ENCODE assay signal across 21 cellular contexts in genomic region chr3:153623834-153624233, GRCh38.
A peak's percentile ranks its signal among the peaks of the same experiment; 100 is the strongest.
DNase-seq lines count a peak whose midpoint lies in the region; ATAC-seq and TF ChIP-seq lines count a peak whose summit lies in the region.
"Had no signal": no experiment of that assay in that cellular context is flagged by ENCODE, and none has a peak within 500 bp of the region (broad histone marks: within the 10 kb centered on the region; RNA-seq: fewer than 3 reads in every experiment).

No MANE protein-coding gene starts in this region.

- no peaks in the 10 kb centered on the region for H3K9me2 ChIP-seq in hepatocyte (replicated peaks; ENCODE audit: insufficient read depth)

- peak overlapping the region; percentile 39; the same call in 1 of the 2 replicates for H3K4me3 ChIP-seq in GM08714 (ENCODE audit: low read length)
- peak overlapping the region; percentile 18 for H3K4me3 ChIP-seq in naive thymus-derived CD4-positive, alpha-beta T cell (ENCODE audit: low read length)
- no peak overlapping the region for H3K4me3 ChIP-seq in thyroid gland (replicated peaks in 1 of 3)
- H3K4me3 ChIP-seq in hepatocyte, result no peak overlapping the region
- H3K4me3 ChIP-seq: cardiac muscle cell, lower lobe of right lung, tibial artery had no signal

- no peaks in the 10 kb centered on the region for H3K9me3 ChIP-seq in naive thymus-derived CD4-positive, alpha-beta T cell (ENCODE audit: control insufficient read depth in 2 of 3, low read length in 3 of 3)
- no peaks in the 10 kb centered on the region for H3K9me3 ChIP-seq in thyroid gland
- no peaks in the 10 kb centered on the region for H3K9me3 ChIP-seq in hepatocyte (ENCODE audit: low read depth)
- H3K9me3 ChIP-seq: lower lobe of right lung, neutrophil, tibial artery had no signal

- TF ChIP-seq CTCF in thyroid gland (IDR thresholded peaks at IDR 0.05) (no peak), hepatocyte (IDR thresholded peaks at IDR 0.05; ENCODE audit: poor library complexity) (no peak)

- WGBS in thyroid gland, 2 donors, result 92 to 100% methylated on average over 1 of the region's 1 CpG
- 100% methylated on average over 1 of the region's 1 CpG for WGBS in hepatocyte (ENCODE audit: low lambda C conversion rate, missing lambda C conversion rate)

- no peak for TF ChIP-seq POLR2A in thyroid gland (IDR thresholded peaks at IDR 0.05)

- H3K27me3 ChIP-seq in naive thymus-derived CD4-positive, alpha-beta T cell (ENCODE audit: control insufficient read depth in 2 of 2, insufficient read depth in 2 of 2, low read length in 2 of 2), result no peaks in the 10 kb centered on the region
- no peaks in the 10 kb centered on the region for H3K27me3 ChIP-seq in thyroid gland
- no peaks in the 10 kb centered on the region for H3K27me3 ChIP-seq in hepatocyte
- H3K27me3 ChIP-seq: cardiac muscle cell, neutrophil, tibial artery had no signal

- no peaks in the 10 kb centered on the region for H4K20me1 ChIP-seq in hepatocyte (ENCODE audit: insufficient read depth, poor library complexity, severe bottlenecking)

- H3K9me3 Mint-ChIP-seq in activated CD4-positive, alpha-beta T cell treated with anti-CD3 and anti-CD28 coated beads, Interleukin-2, amount 10 ng/mL, durations not matched to agents 7 days and 5 days, result peaks cover 13% of the 10 kb centered on the region
- H3K9me3 Mint-ChIP-seq in activated CD4-positive, alpha-beta memory T cell treated with anti-CD3 and anti-CD28 coated beads for 36 hours, result peaks cover 10% of the 10 kb centered on the region
- peaks cover 0 to 16% (median 0%) of the 10 kb centered on the region in 11 donors for H3K9me3 Mint-ChIP-seq in naive thymus-derived CD4-positive, alpha-beta T cell
- H3K9me3 Mint-ChIP-seq: dendritic cell treated with granulocyte-macrophage colony-stimulating factor and Interleukin-4, amounts not matched to agents 40 ng/mL and 50 ng/mL, for 4 days had no signal

- POLR2A ChIA-PET in activated CD4-positive, alpha-beta T cell treated with anti-CD3 and anti-CD28 coated beads, Interleukin-2, amount 10 ng/mL, durations not matched to agents 7 days and 5 days (lab: Charles Lee), result no interaction called here
- POLR2A ChIA-PET in activated CD4-positive, alpha-beta memory T cell treated with anti-CD3 and anti-CD28 coated beads for 36 hours (lab: Charles Lee), result interaction anchor here (1.1 to 1.2 kb wide), 2 partner anchors 16 to 463 kb away, joined by 3 to 7 read pairs; no protein-coding TSS in a partner anchor
- POLR2A ChIA-PET in naive thymus-derived CD4-positive, alpha-beta T cell (lab: Charles Lee), result interaction anchor here (0.5 to 3.6 kb wide), 6 partner anchors 17 to 462 kb away, joined by 3 to 20 read pairs (median 4); partner anchors contain the start of gene RAP2B

- peaks cover 68% of the 10 kb centered on the region for H3K4me1 Mint-ChIP-seq in activated CD4-positive, alpha-beta T cell treated with anti-CD3 and anti-CD28 coated beads, Interleukin-2, amount 10 ng/mL, durations not matched to agents 7 days and 5 days
- H3K4me1 Mint-ChIP-seq in activated CD4-positive, alpha-beta memory T cell treated with anti-CD3 and anti-CD28 coated beads for 36 hours (ENCODE audit: low read depth), result peaks cover 77% of the 10 kb centered on the region
- peaks cover 24 to 77% (median 67%) of the 10 kb centered on the region in 7 donors for H3K4me1 Mint-ChIP-seq in naive thymus-derived CD4-positive, alpha-beta T cell

- no peaks in the 10 kb centered on the region for H3K27me3 Mint-ChIP-seq in activated CD4-positive, alpha-beta T cell treated with anti-CD3 and anti-CD28 coated beads, Interleukin-2, amount 10 ng/mL, durations not matched to agents 7 days and 5 days
- H3K27me3 Mint-ChIP-seq in activated CD4-positive, alpha-beta memory T cell treated with anti-CD3 and anti-CD28 coated beads for 36 hours, result no peaks in the 10 kb centered on the region
- H3K27me3 Mint-ChIP-seq in naive thymus-derived CD4-positive, alpha-beta T cell, result no peaks in the 10 kb centered on the region
- H3K27me3 Mint-ChIP-seq: dendritic cell treated with granulocyte-macrophage colony-stimulating factor and Interleukin-4, amounts not matched to agents 40 ng/mL and 50 ng/mL, for 4 days; stimulated activated naive B cell treated with anti-CD40 and anti-IgM and Interleukin-4, amounts not matched to agents 10 μg/mL and 1 μg/mL and 100 μg/mL, for 72 hours had no signal

- H2AFZ ChIP-seq in hepatocyte, result no peak overlapping the region

- peak overlapping the region; percentile 14 for H3K4me3 Mint-ChIP-seq in activated CD4-positive, alpha-beta T cell treated with anti-CD3 and anti-CD28 coated beads, Interleukin-2, amount 10 ng/mL, durations not matched to agents 7 days and 5 days
- H3K4me3 Mint-ChIP-seq in activated CD4-positive, alpha-beta memory T cell treated with anti-CD3 and anti-CD28 coated beads for 36 hours, result peak overlapping the region; percentile 46
- H3K4me3 Mint-ChIP-seq in naive thymus-derived CD4-positive, alpha-beta T cell, result peak overlapping the region; percentile 36 to 78 (median 66)
- H3K4me3 Mint-ChIP-seq: dendritic cell treated with granulocyte-macrophage colony-stimulating factor and Interleukin-4, amounts not matched to agents 40 ng/mL and 50 ng/mL, for 4 days; stimulated activated naive B cell treated with anti-CD40 and anti-IgM and Interleukin-4, amounts not matched to agents 10 μg/mL and 1 μg/mL and 100 μg/mL, for 72 hours had no signal

- H3K4me1 ChIP-seq in naive thymus-derived CD4-positive, alpha-beta T cell (ENCODE audit: control insufficient read depth in 2 of 2, insufficient read depth in 2 of 2, low read length in 2 of 2), result peaks cover 44 to 46% of the 10 kb centered on the region in 2 donors
- H3K4me1 ChIP-seq in thyroid gland (peaks cover 0 to 5% of the 10 kb centered on the region in 2 donors), hepatocyte (ENCODE audit: insufficient read depth) (no peaks in the 10 kb centered on the region)
- H3K4me1 ChIP-seq: lower lobe of right lung, tibial artery had no signal

- H3K27ac ChIP-seq in naive thymus-derived CD4-positive, alpha-beta T cell (ENCODE audit: low read depth, low read length), result no peak overlapping the region
- H3K27ac ChIP-seq in thyroid gland (no peak overlapping the region), hepatocyte (no peak overlapping the region)
- H3K27ac ChIP-seq: cardiac muscle cell, lower lobe of right lung, neutrophil, tibial artery had no signal

- H3K36me3 ChIP-seq in naive thymus-derived CD4-positive, alpha-beta T cell (ENCODE audit: control insufficient read depth in 2 of 3, insufficient read depth in 3 of 3, low read length in 3 of 3), result no peaks in the 10 kb centered on the region
- no peaks in the 10 kb centered on the region for H3K36me3 ChIP-seq in thyroid gland
- no peaks in the 10 kb centered on the region for H3K36me3 ChIP-seq in hepatocyte (replicated peaks; ENCODE audit: insufficient read depth, low read depth)
- H3K36me3 ChIP-seq: cardiac muscle cell, lower lobe of right lung, neutrophil, tibial artery had no signal

- DNase-seq in activated CD4-positive, alpha-beta T cell treated with anti-CD3 and anti-CD28 coated beads, Interleukin-2, amount 10 ng/mL, durations not matched to agents 7 days and 5 days, result no peak
- no peak for DNase-seq in activated CD4-positive, alpha-beta T cell treated with anti-CD3 and anti-CD28 coated beads for 48 hours
- DNase-seq in activated CD4-positive, alpha-beta memory T cell treated with anti-CD3 and anti-CD28 coated beads for 36 hours, result no peak
- no peak for DNase-seq in naive thymus-derived CD4-positive, alpha-beta T cell
- DNase-seq in thyroid gland (no peak), hepatocyte (ENCODE audit: low spot score) (no peak)
- DNase-seq: anterior cingulate cortex; Calu3; lower lobe of right lung; NCI-H1092 treated with DMSO at 0.1 percent for 48 hours; NCI-H1930; NCI-H774; Right ventricle myocardium superior; stimulated activated naive B cell treated with anti-CD40 and anti-IgM and Interleukin-4, amounts not matched to agents 10 μg/mL and 1 μg/mL and 100 μg/mL, for 72 hours; SW 1271; tibial artery had no signal

- no peak for ATAC-seq in naive thymus-derived CD4-positive, alpha-beta T cell
- no peak for ATAC-seq in GM18511 (IDR thresholded peaks at IDR 0.05; ENCODE audit: unreplicated experiment)
- ATAC-seq: stimulated activated naive B cell treated with anti-CD40 and anti-IgM and Interleukin-4, amounts not matched to agents 10 μg/mL and 1 μg/mL and 100 μg/mL, for 72 hours had no signal

- H3K36me3 Mint-ChIP-seq in activated CD4-positive, alpha-beta T cell treated with anti-CD3 and anti-CD28 coated beads, Interleukin-2, amount 10 ng/mL, durations not matched to agents 7 days and 5 days (ENCODE audit: low read depth), result peaks cover 29% of the 10 kb centered on the region
- peaks cover 9% of the 10 kb centered on the region for H3K36me3 Mint-ChIP-seq in activated CD4-positive, alpha-beta memory T cell treated with anti-CD3 and anti-CD28 coated beads for 36 hours
- peaks cover 0 to 33% (median 0%) of the 10 kb centered on the region in 5 donors for H3K36me3 Mint-ChIP-seq in naive thymus-derived CD4-positive, alpha-beta T cell
- H3K36me3 Mint-ChIP-seq: stimulated activated naive B cell treated with anti-CD40 and anti-IgM and Interleukin-4, amounts not matched to agents 10 μg/mL and 1 μg/mL and 100 μg/mL, for 72 hours had no signal

- no peak overlapping the region for H3K4me2 ChIP-seq in hepatocyte

- CTCF ChIA-PET in activated CD4-positive, alpha-beta T cell treated with anti-CD3 and anti-CD28 coated beads, Interleukin-2, amount 10 ng/mL, durations not matched to agents 7 days and 5 days (lab: Charles Lee), result interaction anchor here (0.9 kb wide), 1 partner anchor 463 kb away, joined by 3 read pairs; no protein-coding TSS in a partner anchor
- CTCF ChIA-PET in activated CD4-positive, alpha-beta memory T cell treated with anti-CD3 and anti-CD28 coated beads for 36 hours (lab: Charles Lee), result interaction anchor here (0.8 to 1.2 kb wide), 2 partner anchors 26 to 463 kb away, joined by 3 to 4 read pairs; no protein-coding TSS in a partner anchor
- CTCF ChIA-PET in naive thymus-derived CD4-positive, alpha-beta T cell (lab: Charles Lee), result interaction anchor here (2.0 kb wide), 1 partner anchor 459 kb away, joined by 4 read pairs; no protein-coding TSS in a partner anchor

- H3K79me2 ChIP-seq in hepatocyte, result no peaks in the 10 kb centered on the region

- H3K27ac Mint-ChIP-seq in activated CD4-positive, alpha-beta T cell treated with anti-CD3 and anti-CD28 coated beads, Interleukin-2, amount 10 ng/mL, durations not matched to agents 7 days and 5 days, result peak overlapping the region; percentile 89
- H3K27ac Mint-ChIP-seq in activated CD4-positive, alpha-beta memory T cell treated with anti-CD3 and anti-CD28 coated beads for 36 hours, result peak overlapping the region; percentile 94
- H3K27ac Mint-ChIP-seq in naive thymus-derived CD4-positive, alpha-beta T cell, result peak overlapping the region; percentile 84 to 96 (median 89)
- H3K27ac Mint-ChIP-seq: dendritic cell treated with granulocyte-macrophage colony-stimulating factor and Interleukin-4, amounts not matched to agents 40 ng/mL and 50 ng/mL, for 4 days; stimulated activated naive B cell treated with anti-CD40 and anti-IgM and Interleukin-4, amounts not matched to agents 10 μg/mL and 1 μg/mL and 100 μg/mL, for 72 hours had no signal

- intact Hi-C loops in activated CD4-positive, alpha-beta memory T cell treated with anti-CD3 and anti-CD28 coated beads for 36 hours (cut with micrococcal nuclease), result loop anchor here (1.0 to 10.0 kb wide), 11 partner anchors 9 to 698 kb away; partner anchors contain the start of gene DHX36
- intact Hi-C loops in naive thymus-derived CD4-positive, alpha-beta T cell (cut with micrococcal nuclease), result loop anchor here (1.0 to 10.0 kb wide), 8 partner anchors 19 to 929 kb away; partner anchors contain the start of genes DHX36 (in 1 of the 2) and RAP2B (in 1 of the 2)
- intact Hi-C loops in thyroid gland (cut with DNase I), result no loop called here

Comparison
In these comparisons a context has a peak if more than half of its experiments do, and no peak if none do; other contexts are left out.
1. H3K4me3 Mint-ChIP-seq: peak in every context shown above with its lines; median percentile 66 in naive thymus-derived CD4-positive, alpha-beta T cell; 46 in activated CD4-positive, alpha-beta memory T cell treated with anti-CD3 and anti-CD28 coated beads for 36 hours; 14 in activated CD4-positive, alpha-beta T cell treated with anti-CD3 and anti-CD28 coated beads, Interleukin-2, amount 10 ng/mL, durations not matched to agents 7 days and 5 days.
2. H3K4me3 ChIP-seq: peak in GM08714 (single experiment) and naive thymus-derived CD4-positive, alpha-beta T cell (single experiment); none in thyroid gland (0 of 3) and hepatocyte (single experiment).
3. Peak in every context shown above with its lines, with median percentiles within 50 percentile points of each other: H3K27ac Mint-ChIP-seq.